ENCODE assay signal across 8 cellular contexts in genomic region chr3:62319570-62320243, GRCh38. TPM values are rescaled to one million over a fixed set of nuclear protein-coding genes. Genes with fewer than 3 reads are reported as not detected.
A peak's percentile ranks its signal among the peaks of the same experiment; 100 is the strongest.
DNase-seq lines count a peak whose midpoint lies in the region; ATAC-seq, FAIRE-seq and TF ChIP-seq lines count a peak whose summit lies in the region.

No MANE protein-coding gene starts in this region.

- no peak overlapping the region for H3K27ac ChIP-seq in keratinocyte (ENCODE audit: control insufficient read depth, insufficient read depth, low read length)

- no peaks in the 10 kb centered on the region for H4K20me1 ChIP-seq in keratinocyte (ENCODE audit: control insufficient read depth, extremely low read depth, insufficient read depth, low read length)

- peak overlapping the region; percentile 91 for H3K4me2 ChIP-seq in keratinocyte (ENCODE audit: control insufficient read depth, extremely low read depth, insufficient read depth, low read depth, low read length)

- H3K4me3 ChIP-seq in keratinocyte (ENCODE audit: control insufficient read depth in 2 of 3, extremely low read depth in 1 of 3, insufficient read depth in 2 of 3, low read depth in 1 of 3, low read length in 3 of 3) = peak overlapping the region; percentile 67 to 77 (median 68)

- intact Hi-C loops in MCF 10A (cut with micrococcal nuclease) = no loop called here
- intact Hi-C loops in activated CD4-positive, alpha-beta memory T cell treated with anti-CD3 and anti-CD28 coated beads for 36 hours (cut with micrococcal nuclease) = no loop called here

- H3K36me3 ChIP-seq in keratinocyte (ENCODE audit: control insufficient read depth in 2 of 2, extremely low read depth in 1 of 2, insufficient read depth in 2 of 2, low read length in 2 of 2) = peaks cover 2% of the 10 kb centered on the region in 2 experiments

- H3K9me3 Mint-ChIP-seq in MCF 10A (ENCODE audit: unreplicated experiment) (no peaks in the 10 kb centered on the region), type B pancreatic cell (peaks cover 6% of the 10 kb centered on the region)
- peaks cover 11% of the 10 kb centered on the region for H3K9me3 Mint-ChIP-seq in activated CD4-positive, alpha-beta memory T cell treated with anti-CD3 and anti-CD28 coated beads for 36 hours

- H3K4me1 Mint-ChIP-seq in MCF 10A (ENCODE audit: insufficient read depth, unreplicated experiment) (no peaks in the 10 kb centered on the region), type B pancreatic cell (ENCODE audit: unreplicated experiment) (peaks cover 18% of the 10 kb centered on the region)
- peaks cover 9% of the 10 kb centered on the region for H3K4me1 Mint-ChIP-seq in activated CD4-positive, alpha-beta memory T cell treated with anti-CD3 and anti-CD28 coated beads for 36 hours (ENCODE audit: low read depth)

- H3K4me3 Mint-ChIP-seq in MCF 10A (ENCODE audit: unreplicated experiment) = no peak overlapping the region
- peak overlapping the region; percentile 96 for H3K4me3 Mint-ChIP-seq in activated CD4-positive, alpha-beta memory T cell treated with anti-CD3 and anti-CD28 coated beads for 36 hours
- peak overlapping the region; percentile 97 for H3K4me3 Mint-ChIP-seq in type B pancreatic cell

- H3K9me1 ChIP-seq in keratinocyte (ENCODE audit: control insufficient read depth, extremely low read depth, insufficient read depth, low read length) = no peaks in the 10 kb centered on the region

- H3K4me1 ChIP-seq in keratinocyte (ENCODE audit: control insufficient read depth, extremely low read depth, insufficient read depth, low read length) = peaks cover 5% of the 10 kb centered on the region

- no peaks in the 10 kb centered on the region for H3K27me3 ChIP-seq in keratinocyte (ENCODE audit: control insufficient read depth, extremely low read depth, insufficient read depth, low read length)

- H3K36me3 Mint-ChIP-seq in MCF 10A (ENCODE audit: insufficient read depth, unreplicated experiment) = no peaks in the 10 kb centered on the region
- peaks cover 16% of the 10 kb centered on the region for H3K36me3 Mint-ChIP-seq in activated CD4-positive, alpha-beta memory T cell treated with anti-CD3 and anti-CD28 coated beads for 36 hours
- H3K36me3 Mint-ChIP-seq in type B pancreatic cell = no peaks in the 10 kb centered on the region

- no peak overlapping the region for H3K9ac ChIP-seq in keratinocyte (ENCODE audit: control insufficient read depth, extremely low read depth, insufficient read depth, low read length)

- CTCF ChIA-PET in MCF 10A (lab: Yijun Ruan, JAX) = interaction anchor here (0.6 to 0.7 kb wide), 3 partner anchors 16 to 1924 kb away, joined by 3 read pairs; no protein-coding TSS in a partner anchor
- CTCF ChIA-PET in activated CD4-positive, alpha-beta memory T cell treated with anti-CD3 and anti-CD28 coated beads for 36 hours (lab: Charles Lee) = no interaction called here

- POLR2A ChIA-PET in MCF 10A (lab: Yijun Ruan, JAX) = no interaction called here
- POLR2A ChIA-PET in activated CD4-positive, alpha-beta memory T cell treated with anti-CD3 and anti-CD28 coated beads for 36 hours (lab: Charles Lee) = no interaction called here

- no peak for TF ChIP-seq CTCF in MCF 10A (IDR thresholded peaks at IDR 0.05; ENCODE audit: unreplicated experiment)
- TF ChIP-seq CTCF in keratinocyte (optimal IDR thresholded peaks at IDR 0.05 in 1 of 3, IDR thresholded peaks at IDR 0.05 in 1 of 3, conservative IDR thresholded peaks at IDR 0.05 in 1 of 3; ENCODE audit: extremely low read depth in 1 of 3, insufficient read depth in 2 of 3, low read length in 3 of 3) = no peak
- TF ChIP-seq CTCF in type B pancreatic cell (conservative IDR thresholded peaks at IDR 0.05) = no peak

- H3K27me3 Mint-ChIP-seq in MCF 10A (ENCODE audit: insufficient read depth, unreplicated experiment) (peaks cover 98% of the 10 kb centered on the region), type B pancreatic cell (no peaks in the 10 kb centered on the region)
- H3K27me3 Mint-ChIP-seq in activated CD4-positive, alpha-beta memory T cell treated with anti-CD3 and anti-CD28 coated beads for 36 hours = peaks cover 23% of the 10 kb centered on the region

- H2AFZ ChIP-seq in keratinocyte (ENCODE audit: control insufficient read depth, low read length) = no peak overlapping the region

- no peaks in the 10 kb centered on the region for H3K9me3 ChIP-seq in keratinocyte (ENCODE audit: control insufficient read depth, low read depth, low read length)

- peak; percentile 16 to 83 for DNase-seq in T47D (ENCODE audit: low read depth in 1 of 2, low spot score in 1 of 2)
- no peak for DNase-seq in MCF 10A (ENCODE audit: unreplicated experiment)
- no peak for DNase-seq in activated CD4-positive, alpha-beta memory T cell treated with anti-CD3 and anti-CD28 coated beads for 36 hours
- no peak for DNase-seq in keratinocyte (ENCODE audit: low read depth, low spot score)
- no peak for DNase-seq in type B pancreatic cell (ENCODE audit: extremely low spot score, unreplicated experiment)
- no peak for DNase-seq in DMS 273 (lab: John Stamatoyannopoulos, UW; ENCODE audit: unreplicated experiment)
- no peak for DNase-seq in GOT3 (lab: John Stamatoyannopoulos, UW)

- BruUV-seq in MCF 10A (replicated peaks; lab: Mats Ljungman, UMichigan) = no TSS peak

- no peaks in the 10 kb centered on the region for H3K79me2 ChIP-seq in keratinocyte (ENCODE audit: control insufficient read depth, insufficient read depth, low read length)

- in situ Hi-C loops in T47D (cut with HindIII; ENCODE audit: low pct_unique_long_range_greater_than_20kb, low sequenced_read_pairs) = no loop called here

- no peak for ATAC-seq in HG03432 (IDR thresholded peaks at IDR 0.05; ENCODE audit: unreplicated experiment)

- FAIRE-seq in keratinocyte (lab: Jason Lieb, UNC) = no peak

- no peak overlapping the region for H3K27ac Mint-ChIP-seq in MCF 10A (ENCODE audit: low read depth, unreplicated experiment)
- no peak overlapping the region for H3K27ac Mint-ChIP-seq in activated CD4-positive, alpha-beta memory T cell treated with anti-CD3 and anti-CD28 coated beads for 36 hours
- peak overlapping the region; percentile 94 for H3K27ac Mint-ChIP-seq in type B pancreatic cell

- dilution Hi-C loops in keratinocyte (cut with MboI; ENCODE audit: extremely low pct_ligation_motif_present, low sequenced_read_pairs) = no loop called here

RNA-seq across cellular contexts. Expression of gene FEZF2, which starts 53.6 kb away (rescaled TPM):
- total RNA-seq in MCF 10A (2022) (not detected in 2 replicates), type B pancreatic cell (ENCODE audit: low replicate concordance) (0.24 TPM in 1 of 2 replicates, not detected in the other)
- not detected for total RNA-seq in activated CD4-positive, alpha-beta memory T cell treated with anti-CD3 and anti-CD28 coated beads for 36 hours
- polyA plus RNA-seq in keratinocyte = not detected in 3 replicates
- not detected for polyA plus RNA-seq in keratinocyte (2011; ENCODE audit: low read depth)
- polyA plus RNA-seq in keratinocyte (2011; cell fraction: cytosol; rRNA removed) = not detected in 2 replicates
- polyA plus RNA-seq in keratinocyte (2011; cell fraction: nucleus; rRNA removed) = not detected in 2 replicates
- polyA plus RNA-seq in keratinocyte (2012; ENCODE audit: low replicate concordance) = not detected in 2 replicates
- not detected in 3 replicates for polyA minus RNA-seq in keratinocyte
- not detected for polyA minus RNA-seq in keratinocyte (2011; cell fraction: cytosol; rRNA and poly(A)+ RNA removed)
- polyA minus RNA-seq in keratinocyte (2011; cell fraction: nucleus; rRNA and poly(A)+ RNA removed) = not detected in 2 replicates

Comparison
In these comparisons a context has a peak if more than half of its experiments do, and no peak if none do; other contexts are left out.
1. DNase-seq: peak in T47D (2 of 2); none in MCF 10A (single experiment), activated CD4-positive, alpha-beta memory T cell treated with anti-CD3 and anti-CD28 coated beads for 36 hours (single experiment), keratinocyte (single experiment), type B pancreatic cell (single experiment), DMS 273 (single experiment) and GOT3 (single experiment).